In the genomic region with DNA sequence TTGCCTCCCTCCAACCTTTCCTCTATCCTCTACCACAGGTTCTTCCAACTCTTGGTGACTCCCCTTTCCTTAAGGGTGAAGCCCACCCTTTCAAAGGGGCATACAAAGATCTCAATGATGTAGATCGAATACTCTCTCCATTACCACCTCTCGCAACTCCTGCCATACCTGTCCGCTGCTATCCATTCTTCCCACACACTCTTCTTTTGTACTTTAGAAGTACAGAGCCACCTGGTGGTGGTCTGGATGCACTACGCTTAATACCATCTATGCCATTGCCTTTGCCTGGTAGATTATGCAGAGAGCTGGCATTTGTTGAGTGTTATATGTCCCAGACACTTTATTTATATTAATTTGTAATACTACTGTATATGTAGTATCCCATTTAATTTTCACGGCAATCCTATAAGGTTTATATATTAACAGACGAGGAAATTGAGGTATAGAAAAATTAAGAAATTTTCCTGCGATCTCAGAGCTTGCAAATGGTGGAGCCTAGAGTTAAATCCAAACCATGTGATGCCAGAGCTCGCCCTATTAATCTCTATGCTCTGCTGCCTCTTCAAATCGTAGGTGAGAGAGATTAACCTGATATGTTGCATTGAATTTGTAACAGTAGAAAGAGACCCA, we compare ENCODE assay signal across 9 cellular contexts. TPM values are rescaled to one million over a fixed set of nuclear protein-coding genes. Genes with fewer than 3 reads are reported as not detected.
DNase-seq lines count a peak whose midpoint lies in the region; ATAC-seq and TF ChIP-seq lines count a peak whose summit lies in the region.
"Had no signal": no experiment of that assay in that cellular context is flagged by ENCODE, and none has a peak within 500 bp of the region (broad histone marks: within the 10 kb centered on the region; RNA-seq: fewer than 3 reads in every experiment).

No MANE protein-coding gene starts in this region.

- peak; percentile 42 for DNase-seq in NCI-H1436 (lab: John Stamatoyannopoulos, UW)
- DNase-seq in NCI-H1436 treated with DMSO at 0.1 percent for 48 hours (lab: John Stamatoyannopoulos, UW): no peak
- DNase-seq in NCI-H146 (lab: John Stamatoyannopoulos, UW): peak; percentile 63
- DNase-seq in T-helper 9 cell: peak; percentile 40
- peak; percentile 60 for DNase-seq in brain microvascular endothelial cell
- peak; percentile 32 to 41 (median 36) for DNase-seq in immature natural killer cell
- peak; percentile 36 for DNase-seq in stimulated activated CD4-positive, alpha-beta T cell treated with anti-CD3 and anti-CD28 coated beads, Interleukin-2, amount 100 ng/mL, for 4 hours (ENCODE audit: low read depth)

- no peaks in the 10 kb centered on the region for H3K36me3 ChIP-seq in brain microvascular endothelial cell (replicated peaks)

- no peaks in the 10 kb centered on the region for H3K9me3 Mint-ChIP-seq in immature natural killer cell

- no peak overlapping the region for H3K4me3 ChIP-seq in brain microvascular endothelial cell (ENCODE audit: low read depth, low read length)
- H3K4me3 ChIP-seq: BLaER1 had no signal

- peak; percentile 88 for TF ChIP-seq CTCF in brain microvascular endothelial cell (IDR thresholded peaks at IDR 0.05; ENCODE audit: low read depth, low read length, missing control alignments)

- H3K36me3 Mint-ChIP-seq in immature natural killer cell: peaks cover 8 to 22% (median 9%) of the 10 kb centered on the region in 3 donors

- H3K27ac ChIP-seq in brain microvascular endothelial cell: no peak overlapping the region
- H3K27ac ChIP-seq: BLaER1 had no signal

- no peak overlapping the region for H3K4me3 Mint-ChIP-seq in immature natural killer cell

- peaks cover 0 to 1% (median 0%) of the 10 kb centered on the region in 3 donors for H3K27me3 Mint-ChIP-seq in immature natural killer cell (ENCODE audit: low read depth in 3 of 3)

- no peaks in the 10 kb centered on the region for H3K4me1 Mint-ChIP-seq in immature natural killer cell

- no peak overlapping the region for H3K27ac Mint-ChIP-seq in immature natural killer cell

- in situ Hi-C loops in brain microvascular endothelial cell (cut with HindIII; ENCODE audit: low pct_ligation_motif_present, low sequenced_read_pairs): no loop called here

- no peaks in the 10 kb centered on the region for H3K27me3 ChIP-seq in brain microvascular endothelial cell (replicated peaks)
- H3K27me3 ChIP-seq: BLaER1 had no signal

- peak; percentile 80 for ATAC-seq in HG02571 (IDR thresholded peaks at IDR 0.05; ENCODE audit: unreplicated experiment)

RNA-seq across cellular contexts. Expression of gene TSHB, which starts 22.9 kb away (rescaled TPM):
- polyA plus RNA-seq in immature natural killer cell: not detected

RNA-seq across cellular contexts. Expression of gene TSPAN2, which starts 36.7 kb away (rescaled TPM):
- 10 to 100 TPM; 50.1 to 80.1 (median 76.2) TPM for polyA plus RNA-seq in immature natural killer cell
